ENCODE assay signal across 27 cellular contexts in genomic region chr9:136747161-136748060, GRCh38. TPM values are rescaled to one million over a fixed set of nuclear protein-coding genes. Genes with fewer than 3 reads are reported as not detected.
"Had no signal": no experiment of that assay in that cellular context is flagged by ENCODE, and none has a peak within 500 bp of the region (broad histone marks: within the 10 kb centered on the region; RNA-seq: fewer than 3 reads in every experiment).

No MANE protein-coding gene starts in this region.

- H3K27ac Mint-ChIP-seq: activated CD8-positive, alpha-beta T cell treated with anti-CD3 and anti-CD28 coated beads, Interleukin-2, amount 10 ng/mL, durations not matched to agents 7 days and 5 days; activated naive CD4-positive, alpha-beta T cell treated with anti-CD3 and anti-CD28 coated beads, Interleukin-2, amount 50 U/mL, for 24 hours; dendritic cell treated with granulocyte-macrophage colony-stimulating factor and Interleukin-4, amounts not matched to agents 40 ng/mL and 50 ng/mL, for 4 days; immature natural killer cell; T-helper 17 cell had no signal

- ATAC-seq: activated CD4-positive, CD25-positive, alpha-beta regulatory T cell treated with anti-CD3 and anti-CD28 coated beads, Interleukin-2, amount 50 U/mL, for 24 hours; activated CD8-positive, alpha-beta T cell treated with anti-CD3 and anti-CD28 coated beads, Interleukin-2, amount 10 ng/mL, durations not matched to agents 7 days and 5 days; T-helper 17 cell had no signal

- H3K36me3 ChIP-seq: cardiac muscle cell, thoracic aorta, upper lobe of left lung had no signal

- H3K4me1 Mint-ChIP-seq: immature natural killer cell, T-helper 17 cell had no signal

- H3K27me3 ChIP-seq: body of pancreas, cardiac muscle cell had no signal

- H3K9me3 ChIP-seq: body of pancreas had no signal

- DNase-seq: activated CD4-positive, alpha-beta T cell treated with anti-CD3 and anti-CD28 coated beads, Interleukin-2, amount 50 U/mL, for 1 hour; activated CD8-positive, alpha-beta T cell treated with anti-CD3 and anti-CD28 coated beads, Interleukin-2, amount 10 ng/mL, durations not matched to agents 7 days and 5 days; activated gamma-delta T cell treated with Interleukin-2 at 50 U/mL for 16 hours; activated T-cell treated with anti-CD3 and anti-CD28 coated beads, Interleukin-2, amount 50 U/mL, for 1 hour; anterior cingulate cortex; body of pancreas; effector CD4-positive, alpha-beta T cell; erythroblast; foreskin fibroblast; immature natural killer cell; stimulated activated CD4-positive, alpha-beta T cell treated with anti-CD3 and anti-CD28 coated beads, Interleukin-2, amount 100 ng/mL, for 48 hours; stimulated activated CD8-positive, alpha-beta memory T cell treated with anti-CD3 and anti-CD28 coated beads, Interleukin-4, amount 100 ng/mL, for 48 hours; stimulated activated naive CD4-positive, alpha-beta T cell treated with Interleukin-2 at 50 U/mL for 16 hours; SW 1271; T-helper 17 cell had no signal

- H3K27me3 Mint-ChIP-seq: activated naive CD4-positive, alpha-beta T cell treated with anti-CD3 and anti-CD28 coated beads, Interleukin-2, amount 50 U/mL, for 24 hours had no signal

- H3K27ac ChIP-seq: body of pancreas, cardiac muscle cell, thoracic aorta had no signal

- H3K4me3 Mint-ChIP-seq: activated CD8-positive, alpha-beta T cell treated with anti-CD3 and anti-CD28 coated beads, Interleukin-2, amount 10 ng/mL, durations not matched to agents 7 days and 5 days; activated naive CD4-positive, alpha-beta T cell treated with anti-CD3 and anti-CD28 coated beads, Interleukin-2, amount 50 U/mL, for 24 hours; dendritic cell treated with granulocyte-macrophage colony-stimulating factor and Interleukin-4, amounts not matched to agents 40 ng/mL and 50 ng/mL, for 4 days; immature natural killer cell; T-helper 17 cell had no signal

- H3K4me3 ChIP-seq: body of pancreas, cardiac muscle cell, thoracic aorta, upper lobe of left lung had no signal

RNA-seq across cellular contexts. Expression of gene LCN6, which starts 0.9 kb away (rescaled TPM):
- total RNA-seq: activated CD8-positive, alpha-beta T cell treated with anti-CD3 and anti-CD28 coated beads, Interleukin-2, amount 10 ng/mL, durations not matched to agents 7 days and 5 days; body of pancreas; cardiac muscle cell; fibroblast of lung; kidney epithelial cell; liver; mononuclear cell; T-helper 17 cell had no signal
- polyA plus RNA-seq: cardiac muscle cell, fibroblast of lung, immature natural killer cell, neural cell had no signal

RNA-seq across cellular contexts. Expression of gene LCN10, which starts 4.7 kb away (rescaled TPM):
- total RNA-seq: fibroblast of lung, kidney epithelial cell, mononuclear cell had no signal
- polyA plus RNA-seq: fibroblast of lung, immature natural killer cell, neural cell had no signal

RNA-seq across cellular contexts. Expression of gene LCN8, which starts 10.6 kb away (rescaled TPM):
- total RNA-seq: activated CD8-positive, alpha-beta T cell treated with anti-CD3 and anti-CD28 coated beads, Interleukin-2, amount 10 ng/mL, durations not matched to agents 7 days and 5 days; body of pancreas; cardiac muscle cell; fibroblast of lung; kidney epithelial cell; liver; mononuclear cell; omental fat pad; thoracic aorta; upper lobe of left lung had no signal
- polyA plus RNA-seq: cardiac muscle cell, fibroblast of lung, liver, neural cell had no signal

RNA-seq across cellular contexts. Expression of gene LCN15, which starts 16.9 kb away (rescaled TPM):
- total RNA-seq: activated CD8-positive, alpha-beta T cell treated with anti-CD3 and anti-CD28 coated beads, Interleukin-2, amount 10 ng/mL, durations not matched to agents 7 days and 5 days; body of pancreas; fibroblast of lung; kidney epithelial cell; liver; mononuclear cell; omental fat pad; T-helper 17 cell; thoracic aorta had no signal
- polyA plus RNA-seq: cardiac muscle cell, fibroblast of lung, immature natural killer cell, liver, neural cell had no signal
